Comparison of ENCODE assay signal across 20 cellular contexts in genomic region chr12:92056290-92056689, GRCh38.
DNase-seq lines count a peak whose midpoint lies in the region; ATAC-seq and TF ChIP-seq lines count a peak whose summit lies in the region.
"Had no signal": no experiment of that assay in that cellular context is flagged by ENCODE, and none has a peak within 500 bp of the region (broad histone marks: within the 10 kb centered on the region; RNA-seq: fewer than 3 reads in every experiment).

No MANE protein-coding gene starts in this region.

- intact Hi-C loops in PC-3 (cut with micrococcal nuclease), result no loop called here

- no peaks in the 10 kb centered on the region for H3F3A ChIP-seq in PC-3 (ENCODE audit: low read length, unreplicated experiment)

- H3K36me3 Mint-ChIP-seq in T-helper 2 cell treated with Interferon-gamma antibody and Interleukin-4, amounts not matched to agents 5 μg/mL and 100 μg/mL, for 36 hours (ENCODE audit: low read depth), result peaks cover 21% of the 10 kb centered on the region
- peaks cover 11% of the 10 kb centered on the region for H3K36me3 Mint-ChIP-seq in activated naive CD8-positive, alpha-beta T cell treated with anti-CD3 and anti-CD28 coated beads, Interleukin-2, amount 10 ng/mL, durations not matched to agents 7 days and 5 days

- H2AFZ ChIP-seq in PC-3 (ENCODE audit: low read length), result no peak overlapping the region
- H2AFZ ChIP-seq: hepatocyte had no signal

- H3K9me3 ChIP-seq in PC-3 (ENCODE audit: low read length), result no peaks in the 10 kb centered on the region
- H3K9me3 ChIP-seq: ascending aorta, right lobe of liver, upper lobe of left lung had no signal

- DNase-seq in T-helper 2 cell treated with Interferon-gamma antibody and Interleukin-4, amounts not matched to agents 5 μg/mL and 100 μg/mL, for 36 hours (ENCODE audit: low spot score), result no peak
- DNase-seq in T-helper 2 cell, result no peak
- DNase-seq in PC-3, result peak; percentile 15
- no peak for DNase-seq in activated naive CD8-positive, alpha-beta T cell treated with anti-CD3 and anti-CD28 coated beads, Interleukin-2, amount 10 ng/mL, durations not matched to agents 7 days and 5 days
- no peak for DNase-seq in GM10248 (ENCODE audit: extremely low spot score)
- DNase-seq: foreskin fibroblast, NCI-H1105 treated with DMSO at 0.1 percent for 48 hours, NCI-H2081 treated with DMSO at 0.1 percent for 48 hours, NCI-H446, right lobe of liver had no signal

- ATAC-seq in PC-3 (no peak), GM19467 (IDR thresholded peaks at IDR 0.05; ENCODE audit: unreplicated experiment) (no peak), GM21825 (IDR thresholded peaks at IDR 0.05; ENCODE audit: unreplicated experiment) (no peak)
- no peak for ATAC-seq in activated naive CD8-positive, alpha-beta T cell treated with anti-CD3 and anti-CD28 coated beads, Interleukin-2, amount 10 ng/mL, durations not matched to agents 7 days and 5 days (ENCODE audit: low read depth)
- ATAC-seq: Panc1, WTC11 had no signal

- H3K36me3 ChIP-seq in PC-3 (ENCODE audit: low read depth, low read length), result no peaks in the 10 kb centered on the region
- H3K36me3 ChIP-seq: ascending aorta, BLaER1, right lobe of liver, upper lobe of left lung had no signal

- H3K4me1 ChIP-seq in PC-3 (ENCODE audit: insufficient read depth, low read length), result peaks cover 25% of the 10 kb centered on the region
- H3K4me1 ChIP-seq: right lobe of liver had no signal

- no TSS peak for BruUV-seq in PC-3 (replicated peaks; lab: Mats Ljungman, UMichigan)

- H3K27ac Mint-ChIP-seq in T-helper 2 cell treated with Interferon-gamma antibody and Interleukin-4, amounts not matched to agents 5 μg/mL and 100 μg/mL, for 36 hours, result peak overlapping the region; percentile 86
- peak overlapping the region; percentile 16 for H3K27ac Mint-ChIP-seq in activated naive CD8-positive, alpha-beta T cell treated with anti-CD3 and anti-CD28 coated beads, Interleukin-2, amount 10 ng/mL, durations not matched to agents 7 days and 5 days
- H3K27ac Mint-ChIP-seq: WTC11 had no signal

- 0 out of 2 replicates have a peak, but pooled peaks cover 7% of the 10 kb centered on the region for H3K79me2 ChIP-seq in PC-3 (ENCODE audit: low read length)
- H3K79me2 ChIP-seq: hepatocyte had no signal

- H3K9me3 Mint-ChIP-seq in T-helper 2 cell treated with Interferon-gamma antibody and Interleukin-4, amounts not matched to agents 5 μg/mL and 100 μg/mL, for 36 hours, result peaks cover 17% of the 10 kb centered on the region
- H3K9me3 Mint-ChIP-seq in activated naive CD8-positive, alpha-beta T cell treated with anti-CD3 and anti-CD28 coated beads, Interleukin-2, amount 10 ng/mL, durations not matched to agents 7 days and 5 days, result peaks cover 1% of the 10 kb centered on the region

- H3K27me3 ChIP-seq in PC-3 (ENCODE audit: low read length), result no peaks in the 10 kb centered on the region
- H3K27me3 ChIP-seq: ascending aorta, BLaER1, hepatocyte, right lobe of liver, upper lobe of left lung had no signal

- H3K4me1 Mint-ChIP-seq in T-helper 2 cell treated with Interferon-gamma antibody and Interleukin-4, amounts not matched to agents 5 μg/mL and 100 μg/mL, for 36 hours (ENCODE audit: low read depth), result peaks cover 64% of the 10 kb centered on the region
- peaks cover 29% of the 10 kb centered on the region for H3K4me1 Mint-ChIP-seq in activated naive CD8-positive, alpha-beta T cell treated with anti-CD3 and anti-CD28 coated beads, Interleukin-2, amount 10 ng/mL, durations not matched to agents 7 days and 5 days
- H3K4me1 Mint-ChIP-seq: neural crest cell had no signal

- no peaks in the 10 kb centered on the region for H3K27me3 Mint-ChIP-seq in T-helper 2 cell treated with Interferon-gamma antibody and Interleukin-4, amounts not matched to agents 5 μg/mL and 100 μg/mL, for 36 hours (ENCODE audit: low read depth)
- H3K27me3 Mint-ChIP-seq in activated naive CD8-positive, alpha-beta T cell treated with anti-CD3 and anti-CD28 coated beads, Interleukin-2, amount 10 ng/mL, durations not matched to agents 7 days and 5 days, result no peaks in the 10 kb centered on the region

- peak overlapping the region; percentile 77 for H3K4me2 ChIP-seq in PC-3 (ENCODE audit: low read length)
- H3K4me2 ChIP-seq: BLaER1, hepatocyte had no signal

- POLR2A ChIA-PET in PC-3 (lab: Charles Lee; ENCODE audit: unreplicated experiment) (no interaction called here), GM10248 (lab: Yijun Ruan, JAX) (interaction anchor here (0.9 kb wide), 1 partner anchor 14 kb away, joined by 4 read pairs; no protein-coding TSS in a partner anchor)
- POLR2A ChIA-PET in activated naive CD8-positive, alpha-beta T cell treated with anti-CD3 and anti-CD28 coated beads, Interleukin-2, amount 10 ng/mL, durations not matched to agents 7 days and 5 days (lab: Charles Lee), result interaction anchor here (0.8 to 1.3 kb wide), 2 partner anchors 20 to 88 kb away, joined by 3 read pairs; no protein-coding TSS in a partner anchor

- CTCF ChIA-PET in PC-3 (lab: Charles Lee), result no interaction called here
- CTCF ChIA-PET in GM10248 (lab: Yijun Ruan, JAX), result interaction anchor here (1.0 kb wide), 1 partner anchor 11 kb away, joined by 3 read pairs; no protein-coding TSS in a partner anchor

- H3K27ac ChIP-seq in 22Rv1 (peak overlapping the region; percentile 3; the same call in 1 of the 2 replicates), PC-3 (ENCODE audit: low read length) (peak overlapping the region; percentile 65)
- H3K27ac ChIP-seq: ascending aorta, BLaER1, hepatocyte, right lobe of liver, upper lobe of left lung had no signal

- peak overlapping the region; percentile 75 for H3K4me3 Mint-ChIP-seq in T-helper 2 cell treated with Interferon-gamma antibody and Interleukin-4, amounts not matched to agents 5 μg/mL and 100 μg/mL, for 36 hours
- H3K4me3 Mint-ChIP-seq in activated naive CD8-positive, alpha-beta T cell treated with anti-CD3 and anti-CD28 coated beads, Interleukin-2, amount 10 ng/mL, durations not matched to agents 7 days and 5 days, result no peak overlapping the region
- H3K4me3 Mint-ChIP-seq: neural crest cell, WTC11 had no signal

- no peaks in the 10 kb centered on the region for H3K9me2 ChIP-seq in PC-3 (replicated peaks; ENCODE audit: low read length)

- TF ChIP-seq CTCF in 22Rv1 (IDR thresholded peaks at IDR 0.05) (no peak), PC-3 (conservative IDR thresholded peaks at IDR 0.05; ENCODE audit: low read depth, low read length) (no peak), GM10248 (IDR thresholded peaks at IDR 0.05; ENCODE audit: control extremely low read depth, extremely low read depth, low read depth, missing control alignments) (no peak)

- H3K9ac ChIP-seq in PC-3 (ENCODE audit: low read length), result peak overlapping the region; percentile 7; the same call in 1 of the 2 replicates
- H3K9ac ChIP-seq: BLaER1 had no signal

- H4K20me1 ChIP-seq in PC-3 (ENCODE audit: low read length), result no peaks in the 10 kb centered on the region
- H4K20me1 ChIP-seq: BLaER1 had no signal

- H3K4me3 ChIP-seq in PC-3 (ENCODE audit: low read length), result peak overlapping the region; percentile 39; the same call in 1 of the 2 replicates
- H3K4me3 ChIP-seq: ascending aorta, BLaER1, hepatocyte, right lobe of liver, upper lobe of left lung had no signal
